ENCODE assay signal across 8 cellular contexts in genomic region chr12:13001725-13002040, GRCh38. TPM values are rescaled to one million over a fixed set of nuclear protein-coding genes. Genes with fewer than 3 reads are reported as not detected.
DNase-seq lines count a peak whose midpoint lies in the region; ATAC-seq, FAIRE-seq and TF ChIP-seq lines count a peak whose summit lies in the region.

No MANE protein-coding gene starts in this region.

- WGBS in pancreas, 2 donors: 39 to 54% methylated on average over 19 of the region's 19 CpGs

- H3K27me3 Mint-ChIP-seq in CD14-positive monocyte (ENCODE audit: low read depth in 3 of 3): peaks cover 0 to 3% (median 2%) of the 10 kb centered on the region in 3 donors

- peak overlapping the region; percentile 90 to 97 for H3K4me3 Mint-ChIP-seq in CD14-positive monocyte

- intact Hi-C loops in CD14-positive monocyte (cut with micrococcal nuclease) (loop anchor here (5.0 kb wide), 3 partner anchors 96 to 211 kb away; partner anchors contain the start of gene GSG1 (in 1 of the 2)), pancreas (cut with DNase I) (no loop called here)

- H3K27me3 ChIP-seq in RWPE2 (ENCODE audit: insufficient read depth, poor library complexity, severe bottlenecking) (no peaks in the 10 kb centered on the region), pancreas (no peaks in the 10 kb centered on the region)

- H3K27ac ChIP-seq in RWPE2 (ENCODE audit: poor library complexity, severe bottlenecking) (peak overlapping the region; percentile 46), pancreas (peak overlapping the region; percentile 60 to 92 (median 83))

- H3K9me3 ChIP-seq in RWPE2 (ENCODE audit: severe bottlenecking) (no peaks in the 10 kb centered on the region), pancreas (no peaks in the 10 kb centered on the region)

- H3K9me3 Mint-ChIP-seq in CD14-positive monocyte: peaks cover 0 to 2% (median 0%) of the 10 kb centered on the region in 7 donors

- peaks cover 61% of the 10 kb centered on the region for H3K4me1 Mint-ChIP-seq in CD14-positive monocyte

- FAIRE-seq in pancreas (lab: Jason Lieb, UNC): no peak

- H3K36me3 ChIP-seq in RWPE2 (ENCODE audit: low read depth) (no peaks in the 10 kb centered on the region), pancreas (no peaks in the 10 kb centered on the region)

- ATAC-seq in RWPE2 (ENCODE audit: low read depth): no peak
- ATAC-seq in pancreas: no peak
- ATAC-seq in GM18519 (IDR thresholded peaks at IDR 0.05; ENCODE audit: low FRiP score, unreplicated experiment): no peak
- ATAC-seq in HG02759 (IDR thresholded peaks at IDR 0.05; ENCODE audit: unreplicated experiment): no peak
- ATAC-seq in HG03442 (IDR thresholded peaks at IDR 0.05; ENCODE audit: unreplicated experiment): no peak

- TF ChIP-seq CTCF in CD14-positive monocyte (IDR thresholded peaks at IDR 0.05) (no peak), RWPE2 (IDR thresholded peaks at IDR 0.05; ENCODE audit: poor library complexity, severe bottlenecking) (no peak), fibroblast of mammary gland (conservative IDR thresholded peaks at IDR 0.05; ENCODE audit: control insufficient read depth, insufficient read depth, low read depth, low read length) (no peak), pancreas (IDR thresholded peaks at IDR 0.05) (no peak)

- peaks cover 6 to 16% of the 10 kb centered on the region in 2 donors for H3K36me3 Mint-ChIP-seq in CD14-positive monocyte

- H3K4me1 ChIP-seq in RWPE2 (ENCODE audit: insufficient read depth, poor library complexity, severe bottlenecking) (no peaks in the 10 kb centered on the region), pancreas (peaks cover 4 to 20% (median 16%) of the 10 kb centered on the region in 3 donors)

- H3K27ac Mint-ChIP-seq in CD14-positive monocyte: peak overlapping the region; percentile 91 to 97 (median 94)

- H3K4me3 ChIP-seq in RWPE2 (ENCODE audit: severe bottlenecking) (peak overlapping the region; percentile 71), fibroblast of mammary gland (ENCODE audit: control insufficient read depth, low read depth, low read length) (peak overlapping the region; percentile 58), pancreas (peak overlapping the region; percentile 64 to 78 (median 70))

- DNase-seq in CD14-positive monocyte (ENCODE audit: low spot score) (no peak), RWPE2 (ENCODE audit: low spot score) (no peak), fibroblast of mammary gland (ENCODE audit: low read depth) (no peak), pancreas (no peak)
- no peak for DNase-seq in activated CD8-positive, alpha-beta memory T cell treated with anti-CD3 and anti-CD28 coated beads, Interleukin-2, amount 50 U/mL, for 4 hours

RNA-seq across cellular contexts. Expression of gene HEBP1, which starts 1.6 kb away (rescaled TPM):
- polyA plus RNA-seq in CD14-positive monocyte (10 to 100 TPM; 71.3 to 89.3 TPM), pancreas (10 to 100 TPM; 25.8 to 41.6 TPM)
- total RNA-seq in pancreas: 10 to 100 TPM; 37.4 to 57.6 (median 49.1) TPM

RNA-seq across cellular contexts. Expression of gene FAM234B, which starts 42.5 kb away (rescaled TPM):
- polyA plus RNA-seq in CD14-positive monocyte (1 to 10 TPM; 1.6 to 3.2 TPM), pancreas (1 to 10 TPM; 1.1 to 2.3 TPM)
- total RNA-seq in pancreas: 1 to 10 TPM; 3.5 to 4.6 (median 4.0) TPM

RNA-seq across cellular contexts. Expression of gene GPRC5D, which starts 49.7 kb away (rescaled TPM):
- polyA plus RNA-seq in CD14-positive monocyte (not detected), pancreas (under 1 TPM; 0.33 to 0.42 TPM)
- under 1 TPM in 1 of 6 donors, not detected in 5; 0.24 TPM for total RNA-seq in pancreas

Comparison
In these comparisons a context has a peak if more than half of its experiments do, and no peak if none do; other contexts are left out.
1. intact Hi-C loops: an anchor here in CD14-positive monocyte (5.0 kb wide); none called in pancreas.